In genomic region chr3:94507354-94507753, GRCh38 we compare ENCODE assay signal across 3 cellular contexts.
DNase-seq lines count a peak whose midpoint lies in the region; FAIRE-seq and TF ChIP-seq lines count a peak whose summit lies in the region.
"Not testable (repeated sequence)": the region's sequence is repeated elsewhere in the genome, so short reads cannot be mapped to it uniquely, and the experiment has no call there.

No MANE protein-coding gene starts in this region.

- not testable (repeated sequence) for H2BK120ac ChIP-seq in H1 (replicated peaks; ENCODE audit: low read depth, low read length)

- not testable (repeated sequence) for H4K5ac ChIP-seq in H1 (ENCODE audit: insufficient read length, low read depth, low read length)

- H4K8ac ChIP-seq in H1 (ENCODE audit: extremely low read depth, insufficient read depth, low read length) = not testable (repeated sequence)

- not testable (repeated sequence) for H3K23ac ChIP-seq in H1 (ENCODE audit: insufficient read length)

- not testable (repeated sequence) for TF ChIP-seq EP300 in H1 (IDR thresholded peaks at IDR 0.05; ENCODE audit: borderline replicate concordance in 1 of 2, low read depth in 2 of 2, low read length in 2 of 2)

- not testable (repeated sequence) for DNase-seq in GM12892 (ENCODE audit: insufficient read length); H1 (ENCODE audit: low read depth in 1 of 2, low spot score in 2 of 2); urothelium cell line (ENCODE audit: low spot score)

- H3K36me3 ChIP-seq in H1 (ENCODE audit: control insufficient read depth in 2 of 4, insufficient read depth in 4 of 4, low read length in 3 of 4) = not testable (repeated sequence)

- H3K18ac ChIP-seq in H1 (ENCODE audit: extremely low read depth, low read length) = not testable (repeated sequence)

- TF ChIP-seq CTCF in H1 (IDR thresholded peaks at IDR 0.05; ENCODE audit: control extremely low read depth in 1 of 3, insufficient read depth in 1 of 3, low read depth in 1 of 3, low read length in 3 of 3) = not testable (repeated sequence)

- not testable (repeated sequence) for H3K14ac ChIP-seq in H1 (ENCODE audit: insufficient read length)

- H3K79me1 ChIP-seq in H1 (ENCODE audit: low read depth, low read length) = not testable (repeated sequence)

- not testable (repeated sequence) for H4K91ac ChIP-seq in H1 (replicated peaks; ENCODE audit: insufficient read length, low read length)

- CTCF ChIA-PET in H1 (lab: Charles Lee; ENCODE audit: partially characterized antibody) = not testable (repeated sequence)

- not testable (repeated sequence) for H3K4me2 ChIP-seq in H1 (ENCODE audit: insufficient read depth in 1 of 2, low read depth in 2 of 2, low read length in 2 of 2)

- H2BK15ac ChIP-seq in H1 (ENCODE audit: low read length) = not testable (repeated sequence)

- not testable (repeated sequence) for H3K27ac ChIP-seq in H1 (ENCODE audit: low read depth, low read length)

- H2AK5ac ChIP-seq in H1 (ENCODE audit: low read depth, low read length) = not testable (repeated sequence)

- not testable (repeated sequence) for H3K4ac ChIP-seq in H1 (replicated peaks; ENCODE audit: insufficient read length, low read depth, low read length)

- H2BK20ac ChIP-seq in H1 (ENCODE audit: low read length) = not testable (repeated sequence)

- POLR2A ChIA-PET in H1 (lab: Charles Lee; ENCODE audit: partially characterized antibody) = not testable (repeated sequence)

- TF ChIP-seq POLR2A in GM12892 (IDR thresholded peaks at IDR 0.05; ENCODE audit: low read depth, low read length); H1 (IDR thresholded peaks at IDR 0.05; ENCODE audit: control extremely low read depth in 1 of 2, low read depth in 2 of 2, low read length in 2 of 2): not testable (repeated sequence)

- H3K23me2 ChIP-seq in H1 (ENCODE audit: low read depth, low read length) = not testable (repeated sequence)

- H4K20me1 ChIP-seq in H1 (replicated peaks in 1 of 2; ENCODE audit: control insufficient read depth in 1 of 2, insufficient read depth in 2 of 2, low read length in 2 of 2) = not testable (repeated sequence)

- H2BK5ac ChIP-seq in H1 (ENCODE audit: low read depth, low read length) = not testable (repeated sequence)

- H3K9ac ChIP-seq in H1 (replicated peaks in 1 of 4; ENCODE audit: extremely low read depth in 1 of 4, low read depth in 3 of 4, low read length in 3 of 4) = not testable (repeated sequence)

- H3K27me3 ChIP-seq in H1 (replicated peaks in 1 of 4; ENCODE audit: control insufficient read depth in 3 of 4, extremely low read depth in 1 of 4, insufficient read depth in 3 of 4, low read length in 3 of 4) = not testable (repeated sequence)

- not testable (repeated sequence) for H3K56ac ChIP-seq in H1 (replicated peaks; ENCODE audit: insufficient read length, low read depth, low read length)

- not testable (repeated sequence) for H3K4me3 ChIP-seq in H1 (ENCODE audit: extremely low read depth in 1 of 4, insufficient read depth in 2 of 4, low read depth in 3 of 4, low read length in 4 of 4)

- H2AFZ ChIP-seq in H1 (ENCODE audit: low read length) = not testable (repeated sequence)

- H3K9me3 ChIP-seq in H1 (ENCODE audit: insufficient read depth in 2 of 2, low read depth in 1 of 2, low read length in 1 of 2) = not testable (repeated sequence)

- not testable (repeated sequence) for H3K4me1 ChIP-seq in H1 (replicated peaks in 1 of 4; ENCODE audit: control insufficient read depth in 3 of 4, insufficient read depth in 4 of 4, low read length in 3 of 4)

- peak; percentile 42 for FAIRE-seq in GM12892 (lab: Jason Lieb, UNC)
- peak; percentile 45 for FAIRE-seq in H1 (lab: Jason Lieb, UNC)
- FAIRE-seq in urothelium cell line (lab: Jason Lieb, UNC) = peak; percentile 73

- not testable (repeated sequence) for H2BK12ac ChIP-seq in H1 (ENCODE audit: low read depth, low read length)

- H3K79me2 ChIP-seq in H1 (ENCODE audit: control insufficient read depth in 1 of 2, insufficient read depth in 2 of 2, low read length in 2 of 2) = not testable (repeated sequence)

- WGBS in H1 (ENCODE audit: extremely low coverage in 1 of 2, insufficient coverage in 1 of 2, insufficient read length in 1 of 2, insufficient replicate concordance in 2 of 2, low coverage in 1 of 2, low lambda C conversion rate in 2 of 2, missing lambda C conversion rate in 1 of 2), 2 experiments = 98% methylated on average over 17 of the region's 25 CpGs; no CpG with 5 or more reads in 1 of the 2 experiments

- not testable (repeated sequence) for TF ChIP-seq RAD21 in H1 (IDR thresholded peaks at IDR 0.05 in 1 of 2, conservative IDR thresholded peaks at IDR 0.05 in 1 of 2; ENCODE audit: low read depth in 2 of 2, low read length in 2 of 2)
